Comparison of ENCODE assay signal across 18 cellular contexts in genomic region chr7:158111906-158112570, GRCh38.
DNase-seq lines count a peak whose midpoint lies in the region; ATAC-seq lines count a peak whose summit lies in the region.
"Had no signal": no experiment of that assay in that cellular context is flagged by ENCODE, and none has a peak within 500 bp of the region (broad histone marks: within the 10 kb centered on the region; RNA-seq: fewer than 3 reads in every experiment).

No MANE protein-coding gene starts in this region.

- no peak for ATAC-seq in HG02571 (IDR thresholded peaks at IDR 0.05; ENCODE audit: unreplicated experiment)
- ATAC-seq in GM18907 (IDR thresholded peaks at IDR 0.05; ENCODE audit: unreplicated experiment): no peak
- no peak for ATAC-seq in GM21529 (IDR thresholded peaks at IDR 0.05; ENCODE audit: unreplicated experiment)
- ATAC-seq: A549, GM12878, K562 had no signal

- H3K4me3 ChIP-seq in H7 (ENCODE audit: insufficient read depth, low read depth, low read length): no peak overlapping the region
- H3K4me3 ChIP-seq: A549, GM12878, GM23248, K562, MG63, PC-9, SK-N-MC had no signal

- intact Hi-C loops in posterior vena cava (cut with DNase I): no loop called here

- DNase-seq in H7 (peak; percentile 25), ecto neural progenitor cell (ENCODE audit: low spot score) (peak; percentile 21), mesenteric fat pad (ENCODE audit: low spot score) (peak; percentile 72), posterior vena cava (ENCODE audit: low spot score) (peak; percentile 57)
- DNase-seq: DND-41, GM23248, MG63, NCI-H1092, NCI-H1436, SW 1271 had no signal

- H3K27me3 ChIP-seq in H7 (ENCODE audit: control insufficient read depth, insufficient read depth, low read length): no peaks in the 10 kb centered on the region
- H3K27me3 ChIP-seq: MG63 had no signal

- no peaks in the 10 kb centered on the region for H3K36me3 ChIP-seq in H7 (replicated peaks; ENCODE audit: control insufficient read depth, insufficient read depth, low read length)
- H3K36me3 ChIP-seq: MG63 had no signal

Comparison
In these comparisons a context has a peak if more than half of its experiments do, and no peak if none do; other contexts are left out.
1. DNase-seq: peak in every context shown above with its lines; median percentile 72 in mesenteric fat pad; 57 in posterior vena cava; 25 in H7; 21 in ecto neural progenitor cell.